10 cellular contexts compared by ENCODE assay signal in genomic region chr15:90004252-90004651, GRCh38. TPM values are rescaled to one million over a fixed set of nuclear protein-coding genes. Genes with fewer than 3 reads are reported as not detected.
DNase-seq lines count a peak whose midpoint lies in the region; ATAC-seq, FAIRE-seq and TF ChIP-seq lines count a peak whose summit lies in the region.
"Had no signal": no experiment of that assay in that cellular context is flagged by ENCODE, and none has a peak within 500 bp of the region (broad histone marks: within the 10 kb centered on the region; RNA-seq: fewer than 3 reads in every experiment).

No MANE protein-coding gene starts in this region.

- peak overlapping the region; percentile 85 to 94 (median 91) for H3K27ac ChIP-seq in sigmoid colon

- POLR2A ChIA-PET in activated B cell treated with CpG ODN at 0.5 μM for 24 hours (lab: Charles Lee): interaction anchor here (1.0 to 5.3 kb wide), 5 partner anchors 9 to 110 kb away, joined by 3 to 73 read pairs (median 14); partner anchors contain the start of gene AP3S2

- DNase-seq in GM12865 (ENCODE audit: low read depth): no peak
- DNase-seq in activated B cell treated with CpG ODN at 0.5 μM for 24 hours: no peak
- peak; percentile 38 for DNase-seq in left ventricle myocardium superior
- no peak for DNase-seq in sigmoid colon
- DNase-seq in RCC 7860 (ENCODE audit: low spot score): no peak
- DNase-seq: activated CD8-positive, alpha-beta T cell treated with anti-CD3 and anti-CD28 coated beads, Interleukin-2, amount 10 ng/mL, durations not matched to agents 7 days and 5 days; NCI-H2029 had no signal

- H3K27me3 Mint-ChIP-seq in activated B cell treated with CpG ODN at 0.5 μM for 24 hours: no peaks in the 10 kb centered on the region

- TF ChIP-seq CTCF in GM12865 (IDR thresholded peaks at IDR 0.05; ENCODE audit: insufficient read depth, low read depth, low read length, missing control alignments) (no peak), activated B cell treated with CpG ODN at 0.5 μM for 24 hours (IDR thresholded peaks at IDR 0.05) (no peak), sigmoid colon (IDR thresholded peaks at IDR 0.05) (no peak)

- CTCF ChIA-PET in activated B cell treated with CpG ODN at 0.5 μM for 24 hours (lab: Charles Lee): interaction anchor here (0.7 to 2.1 kb wide), 2 partner anchors 55 to 67 kb away, joined by 3 to 10 read pairs; no protein-coding TSS in a partner anchor

- ATAC-seq in activated B cell treated with CpG ODN at 0.5 μM for 24 hours (ENCODE audit: low read depth) (no peak), left ventricle myocardium superior (no peak), HG02678 (IDR thresholded peaks at IDR 0.05; ENCODE audit: unreplicated experiment) (no peak), HG02759 (IDR thresholded peaks at IDR 0.05; ENCODE audit: unreplicated experiment) (no peak), HG03565 (IDR thresholded peaks at IDR 0.05; ENCODE audit: unreplicated experiment) (no peak)
- ATAC-seq: activated CD8-positive, alpha-beta T cell treated with anti-CD3 and anti-CD28 coated beads, Interleukin-2, amount 10 ng/mL, durations not matched to agents 7 days and 5 days had no signal

- peak overlapping the region; percentile 4 for H3K4me3 Mint-ChIP-seq in activated B cell treated with CpG ODN at 0.5 μM for 24 hours

- intact Hi-C loops in activated B cell treated with CpG ODN at 0.5 μM for 24 hours (cut with micrococcal nuclease): loop anchor here (5.0 kb wide), 2 partner anchors 198 to 228 kb away; partner anchors contain the start of genes CIB1, GDPGP1 and SEMA4B
- intact Hi-C loops in left ventricle myocardium superior (cut with micrococcal nuclease): no loop called here
- intact Hi-C loops in sigmoid colon (cut with DNase I): loop anchor here (5.0 to 10.0 kb wide), 3 partner anchors 92 to 259 kb away; partner anchors contain the start of gene ARPIN

- no peaks in the 10 kb centered on the region for H3K9me3 ChIP-seq in sigmoid colon

- peak overlapping the region; percentile 91 for H3K27ac Mint-ChIP-seq in activated B cell treated with CpG ODN at 0.5 μM for 24 hours
- H3K27ac Mint-ChIP-seq: activated CD8-positive, alpha-beta T cell treated with anti-CD3 and anti-CD28 coated beads, Interleukin-2, amount 10 ng/mL, durations not matched to agents 7 days and 5 days had no signal

- no peaks in the 10 kb centered on the region for H3K27me3 ChIP-seq in sigmoid colon

- no peak for TF ChIP-seq POLR2A in sigmoid colon (IDR thresholded peaks at IDR 0.05)

- H3K36me3 ChIP-seq in sigmoid colon: no peaks in the 10 kb centered on the region

- peaks cover 58% of the 10 kb centered on the region for H3K4me1 Mint-ChIP-seq in activated B cell treated with CpG ODN at 0.5 μM for 24 hours

- no peak for TF ChIP-seq EP300 in sigmoid colon (IDR thresholded peaks at IDR 0.05)

- H3K4me1 ChIP-seq in sigmoid colon: peaks cover 0 to 62% (median 53%) of the 10 kb centered on the region in 4 donors

- WGBS in sigmoid colon, 2 donors: 48 to 74% methylated on average over 5 of the region's 5 CpGs

- H3K36me3 Mint-ChIP-seq in activated B cell treated with CpG ODN at 0.5 μM for 24 hours (ENCODE audit: low read depth): peaks cover 19% of the 10 kb centered on the region

- FAIRE-seq in RCC 7860 (lab: Jason Lieb, UNC): no peak

- no peaks in the 10 kb centered on the region for H3K9me3 Mint-ChIP-seq in activated B cell treated with CpG ODN at 0.5 μM for 24 hours

- H3K4me3 ChIP-seq in GM12865 (ENCODE audit: low read depth, low read length) (peak overlapping the region; percentile 91), sigmoid colon (no peak overlapping the region)

RNA-seq across cellular contexts. Expression of gene ZNF710, which starts 3.1 kb away (rescaled TPM):
- total RNA-seq in activated B cell treated with CpG ODN at 0.5 μM for 24 hours: 36.2 and 45.5 TPM in 2 replicates
- 6.1 TPM for total RNA-seq in left ventricle myocardium superior
- 10 to 100 TPM in 1 of 4 donors, 1 to 10 TPM in 3; 5.3 to 10.0 (median 7.5) TPM for total RNA-seq in sigmoid colon
- polyA plus RNA-seq in sigmoid colon: 10 to 100 TPM; 13.8 to 28.2 (median 24.1) TPM
